ENCODE assay signal across 13 cellular contexts in genomic region chr2:234983011-234983726, GRCh38. TPM values are rescaled to one million over a fixed set of nuclear protein-coding genes. Genes with fewer than 3 reads are reported as not detected.
DNase-seq lines count a peak whose midpoint lies in the region; ATAC-seq and TF ChIP-seq lines count a peak whose summit lies in the region.
"Had no signal": no experiment of that assay in that cellular context is flagged by ENCODE, and none has a peak within 500 bp of the region (broad histone marks: within the 10 kb centered on the region; RNA-seq: fewer than 3 reads in every experiment).

No MANE protein-coding gene starts in this region.

- H3K27me3 Mint-ChIP-seq in Calu3 (ENCODE audit: unreplicated experiment), result no peaks in the 10 kb centered on the region
- H3K27me3 Mint-ChIP-seq in T-helper 17 cell, result peaks cover 30% of the 10 kb centered on the region

- no peak for TF ChIP-seq CTCF in Calu3 (IDR thresholded peaks at IDR 0.05; ENCODE audit: unreplicated experiment)

- H3K9me3 ChIP-seq in T-helper 17 cell (ENCODE audit: control insufficient read depth, low read length, poor library complexity, severe bottlenecking) (no peaks in the 10 kb centered on the region), mucosa of stomach (ENCODE audit: control insufficient read depth, low read length) (no peaks in the 10 kb centered on the region)
- H3K9me3 ChIP-seq: HAP-1 had no signal

- intact Hi-C loops in Calu3 (cut with micrococcal nuclease; ENCODE audit: unreplicated experiment) (loop anchor here (5.0 kb wide), 1 partner anchor 101 kb away; no protein-coding TSS in a partner anchor), head of caudate nucleus (cut with DNase I) (no loop called here)

- BruUV-seq in Calu3 (replicated peaks; lab: Mats Ljungman, UMichigan), result no TSS peak

- peak overlapping the region; percentile 30 for H3K9ac ChIP-seq in mucosa of stomach (ENCODE audit: low read length)

- ATAC-seq in T-helper 17 cell, result no peak
- ATAC-seq in HG03354 (IDR thresholded peaks at IDR 0.05; ENCODE audit: poor library complexity, severe bottlenecking, unreplicated experiment), result no peak
- no peak for ATAC-seq in GM21576 (IDR thresholded peaks at IDR 0.05; ENCODE audit: unreplicated experiment)
- ATAC-seq: activated naive CD8-positive, alpha-beta T cell treated with anti-CD3 and anti-CD28 coated beads, Interleukin-2, amount 50 U/mL, for 24 hours had no signal

- no peaks in the 10 kb centered on the region for H3K27me3 ChIP-seq in mucosa of stomach (ENCODE audit: control insufficient read depth, insufficient read depth, low read length)

- no peak overlapping the region for H3K4me3 ChIP-seq in mucosa of stomach (ENCODE audit: low read length)
- H3K4me3 ChIP-seq: HAP-1 had no signal

- no peak overlapping the region for H3K4me3 Mint-ChIP-seq in Calu3 (ENCODE audit: low read depth, unreplicated experiment)
- H3K4me3 Mint-ChIP-seq in T-helper 17 cell, result no peak overlapping the region
- H3K4me3 Mint-ChIP-seq: activated naive CD8-positive, alpha-beta T cell treated with anti-CD3 and anti-CD28 coated beads, Interleukin-2, amount 50 U/mL, for 24 hours; memory B cell had no signal

- peaks cover 30% of the 10 kb centered on the region for H3K36me3 Mint-ChIP-seq in Calu3 (ENCODE audit: insufficient read depth, unreplicated experiment)
- H3K36me3 Mint-ChIP-seq in T-helper 17 cell (ENCODE audit: low read depth), result no peaks in the 10 kb centered on the region

- H3K4me1 ChIP-seq in mucosa of stomach (ENCODE audit: control insufficient read depth, insufficient read depth, low read length), result peaks cover 75% of the 10 kb centered on the region
- H3K4me1 ChIP-seq: HAP-1 had no signal

- no peaks in the 10 kb centered on the region for H3K36me3 ChIP-seq in mucosa of stomach (ENCODE audit: control insufficient read depth, insufficient read depth, low read length)

- no peak for DNase-seq in Calu3
- DNase-seq in NCI-H187 treated with DMSO at 0.1 percent for 48 hours (lab: John Stamatoyannopoulos, UW), result peak; percentile 44
- no peak for DNase-seq in T-helper 17 cell
- DNase-seq in head of caudate nucleus, result no peak
- no peak for DNase-seq in GF-D8 (lab: John Stamatoyannopoulos, UW)
- DNase-seq: activated CD4-positive, alpha-beta T cell treated with anti-CD3 and anti-CD28 coated beads for 4 hours; activated naive CD8-positive, alpha-beta T cell treated with anti-CD3 and anti-CD28 coated beads, Interleukin-2, amount 50 U/mL, for 24 hours; erythroblast had no signal

- H3K27ac Mint-ChIP-seq in Calu3 (ENCODE audit: unreplicated experiment) (peak overlapping the region; percentile 24), T-helper 17 cell (peak overlapping the region; percentile 66)
- H3K27ac Mint-ChIP-seq: activated naive CD8-positive, alpha-beta T cell treated with anti-CD3 and anti-CD28 coated beads, Interleukin-2, amount 50 U/mL, for 24 hours; memory B cell had no signal

- CTCF ChIA-PET in Calu3 (lab: Charles Lee), result no interaction called here

- peaks cover 65% of the 10 kb centered on the region for H3K4me1 Mint-ChIP-seq in Calu3 (ENCODE audit: low read depth, unreplicated experiment)
- H3K4me1 Mint-ChIP-seq in T-helper 17 cell, result no peaks in the 10 kb centered on the region
- H3K4me1 Mint-ChIP-seq: activated naive CD8-positive, alpha-beta T cell treated with anti-CD3 and anti-CD28 coated beads, Interleukin-2, amount 50 U/mL, for 24 hours had no signal

- H3K9me3 Mint-ChIP-seq in Calu3 (ENCODE audit: low read depth, unreplicated experiment), result no peaks in the 10 kb centered on the region
- H3K9me3 Mint-ChIP-seq: activated naive CD8-positive, alpha-beta T cell treated with anti-CD3 and anti-CD28 coated beads, Interleukin-2, amount 50 U/mL, for 24 hours; memory B cell had no signal

RNA-seq across cellular contexts. Expression of gene SH3BP4, which starts 31.4 kb away (rescaled TPM):
- total RNA-seq in Calu3 (2022) (35.0 and 36.9 TPM in 2 replicates), T-helper 17 cell (under 1 TPM; 0.15 to 0.94 TPM)

Comparison
In these comparisons a context has a peak if more than half of its experiments do, and no peak if none do; other contexts are left out.
1. RNA of gene SH3BP4, which starts 31.4 kb away (total RNA-seq): 35.0 to 36.9 TPM in Calu3; 0.15 to 0.94 TPM in T-helper 17 cell; every median in the first group is over 10 times any median in the second.